Comparison of ENCODE assay signal across 6 cellular contexts in the genomic region with DNA sequence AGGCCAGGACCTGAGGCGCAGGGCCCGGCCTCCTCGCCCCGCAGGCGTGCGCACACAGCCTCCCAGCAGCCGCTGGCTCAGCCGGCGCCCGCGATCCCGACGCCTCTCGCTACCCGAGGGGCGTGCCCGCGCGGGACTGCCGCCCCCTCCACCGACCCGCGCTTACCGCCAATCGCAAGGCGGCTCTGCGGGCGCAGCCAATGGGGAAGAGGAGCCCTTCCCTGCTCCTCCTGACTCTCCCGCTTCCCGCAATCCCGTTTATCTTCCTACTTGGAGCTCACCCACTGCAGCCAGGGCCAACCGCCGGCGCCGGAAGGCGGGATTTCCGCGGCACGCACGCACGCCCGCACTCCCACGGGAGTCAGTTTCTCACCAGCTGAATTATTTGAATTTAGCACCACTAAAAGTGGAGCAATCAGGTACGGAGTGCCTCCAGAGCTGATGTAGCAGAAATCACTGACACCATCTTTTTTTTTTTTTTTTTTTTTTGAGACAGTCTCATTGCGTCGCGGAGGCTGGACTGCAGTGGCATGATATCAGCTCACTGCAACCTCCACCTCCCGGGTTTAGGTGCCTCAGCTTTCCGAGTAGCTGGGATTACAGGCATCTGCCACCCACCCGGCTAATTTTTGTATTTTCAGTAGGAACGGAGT.
DNase-seq lines count a peak whose midpoint lies in the region; ATAC-seq, FAIRE-seq and TF ChIP-seq lines count a peak whose summit lies in the region.
"Not testable (repeated sequence)": the region's sequence is repeated elsewhere in the genome, so short reads cannot be mapped to it uniquely, and the experiment has no call there.

No MANE protein-coding gene starts in this region.

- POLR2A ChIA-PET in Panc1 (lab: Charles Lee); K562 (lab: Yijun Ruan, JAX): not testable (repeated sequence)

- in situ Hi-C loops in Panc1 (cut with HindIII; ENCODE audit: low pct_unique_long_range_greater_than_20kb, low sequenced_read_pairs); K562 (cut with MboI): not testable (repeated sequence)

- not testable (repeated sequence) for DNase-seq in Panc1 (ENCODE audit: low read depth, low spot score); K562 (ENCODE audit: extremely low read depth in 1 of 4, low spot score in 3 of 4); Right ventricle myocardium superior; left lung; naive B cell

- H3K9me1 ChIP-seq in K562 (ENCODE audit: control insufficient read depth, insufficient read depth, low read length), result not testable (repeated sequence)

- CTCF ChIA-PET in Panc1 (lab: Charles Lee); K562 (lab: Yijun Ruan, JAX; ENCODE audit: low intra/inter-chr PET ratio): not testable (repeated sequence)

- H3K4me3 ChIP-seq in Panc1 (ENCODE audit: low read depth in 2 of 2, low read length in 2 of 2); K562; left lung: not testable (repeated sequence)

- not testable (repeated sequence) for H3K27ac Mint-ChIP-seq in naive B cell; stimulated activated memory B cell treated with anti-CD40 and anti-IgM and Interleukin-4, amounts not matched to agents 10 μg/mL and 1 μg/mL and 100 μg/mL, for 72 hours

- ATAC-seq in Panc1 (peak; percentile 95), K562 (peak; percentile 99), Right ventricle myocardium superior (ENCODE audit: poor library complexity) (peak; percentile 90), left lung (peak; percentile 53), naive B cell (ENCODE audit: low read depth in 2 of 2) (peak; percentile 34 to 62)
- peak; percentile 58 for ATAC-seq in stimulated activated memory B cell treated with anti-CD40 and anti-IgM and Interleukin-4, amounts not matched to agents 10 μg/mL and 1 μg/mL and 100 μg/mL, for 72 hours

- not testable (repeated sequence) for H3K4me3 Mint-ChIP-seq in naive B cell; stimulated activated memory B cell treated with anti-CD40 and anti-IgM and Interleukin-4, amounts not matched to agents 10 μg/mL and 1 μg/mL and 100 μg/mL, for 72 hours

- TF ChIP-seq CTCF in Panc1 (IDR thresholded peaks at IDR 0.05); K562 (IDR thresholded peaks at IDR 0.05 in 2 of 3, conservative IDR thresholded peaks at IDR 0.05 in 1 of 3; ENCODE audit: insufficient read depth in 2 of 3, low read depth in 1 of 3, low read length in 3 of 3); left lung (IDR thresholded peaks at IDR 0.05): not testable (repeated sequence)

- H3K9me3 ChIP-seq in Panc1 (ENCODE audit: control insufficient read depth, insufficient read depth, low read depth, low read length); K562 (replicated peaks; ENCODE audit: control insufficient read depth, insufficient read depth, low read depth, low read length); left lung: not testable (repeated sequence)

- not testable (repeated sequence) for TF ChIP-seq POLR2A in K562 (conservative IDR thresholded peaks at IDR 0.05)

- H3K4me1 Mint-ChIP-seq in naive B cell; stimulated activated memory B cell treated with anti-CD40 and anti-IgM and Interleukin-4, amounts not matched to agents 10 μg/mL and 1 μg/mL and 100 μg/mL, for 72 hours: not testable (repeated sequence)

- WGBS in K562 (ENCODE audit: insufficient coverage, low coverage, missing lambda C conversion rate), result no CpG with 5 or more reads among the region's 51 CpGs

- not testable (repeated sequence) for H3K27me3 ChIP-seq in Panc1 (ENCODE audit: control insufficient read depth, insufficient read depth, low read length); K562 (ENCODE audit: control insufficient read depth in 2 of 2, insufficient read depth in 2 of 2, low read length in 2 of 2); left lung

- FAIRE-seq in K562 (lab: Jason Lieb, UNC), result not testable (repeated sequence)

- TF ChIP-seq EP300 in K562 (IDR thresholded peaks at IDR 0.05; ENCODE audit: low read length), result not testable (repeated sequence)

- H4K20me1 ChIP-seq in K562 (replicated peaks; ENCODE audit: control insufficient read depth, insufficient read depth, low read length), result not testable (repeated sequence)

- intact Hi-C loops in Panc1 (cut with micrococcal nuclease; ENCODE audit: unreplicated experiment); K562 (cut with micrococcal nuclease); Right ventricle myocardium superior (cut with DNase I); left lung (cut with DNase I): not testable (repeated sequence)

- H2AFZ ChIP-seq in K562 (ENCODE audit: low read depth, low read length), result not testable (repeated sequence)

- TF ChIP-seq RAD21 in K562 (CRISPR knock-in tag; conservative IDR thresholded peaks at IDR 0.05 in 1 of 2, IDR thresholded peaks at IDR 0.05 in 1 of 2), result not testable (repeated sequence)

- not testable (repeated sequence) for H3K79me2 ChIP-seq in K562 (ENCODE audit: control insufficient read depth, insufficient read depth, low read length)

- H3K9me3 Mint-ChIP-seq in naive B cell; stimulated activated memory B cell treated with anti-CD40 and anti-IgM and Interleukin-4, amounts not matched to agents 10 μg/mL and 1 μg/mL and 100 μg/mL, for 72 hours: not testable (repeated sequence)

- BruUV-seq in Panc1 (replicated peaks; lab: Mats Ljungman, UMichigan); K562 (replicated peaks; lab: Mats Ljungman, UMichigan): not testable (repeated sequence)

- H3K4me1 ChIP-seq in Panc1 (ENCODE audit: control insufficient read depth, insufficient read depth, low read length); K562 (replicated peaks in 1 of 2; ENCODE audit: control insufficient read depth in 2 of 2, insufficient read depth in 2 of 2, low read length in 2 of 2); left lung: not testable (repeated sequence)

- H3K27me3 Mint-ChIP-seq in naive B cell; stimulated activated memory B cell treated with anti-CD40 and anti-IgM and Interleukin-4, amounts not matched to agents 10 μg/mL and 1 μg/mL and 100 μg/mL, for 72 hours: not testable (repeated sequence)

- H3K36me3 ChIP-seq in Panc1 (ENCODE audit: control insufficient read depth, insufficient read depth, low read length); K562 (ENCODE audit: control insufficient read depth, insufficient read depth, low read length); left lung: not testable (repeated sequence)

- H3K9ac ChIP-seq in K562 (ENCODE audit: insufficient read depth in 1 of 2, low read depth in 2 of 2, low read length in 2 of 2), result not testable (repeated sequence)

- H3K36me3 Mint-ChIP-seq in naive B cell; stimulated activated memory B cell treated with anti-CD40 and anti-IgM and Interleukin-4, amounts not matched to agents 10 μg/mL and 1 μg/mL and 100 μg/mL, for 72 hours: not testable (repeated sequence)

- H3K4me2 ChIP-seq in K562 (ENCODE audit: insufficient read depth, low read length), result not testable (repeated sequence)

- H3K27ac ChIP-seq in Panc1 (ENCODE audit: low read length); K562 (ENCODE audit: extremely low read depth, low read depth, low read length); left lung: not testable (repeated sequence)

Comparison
In these comparisons a context has a peak if more than half of its experiments do, and no peak if none do; other contexts are left out.
1. ATAC-seq: peak in every context shown above with its lines; median percentile 99 in K562; 95 in Panc1; 90 in Right ventricle myocardium superior; 58 in stimulated activated memory B cell treated with anti-CD40 and anti-IgM and Interleukin-4, amounts not matched to agents 10 μg/mL and 1 μg/mL and 100 μg/mL, for 72 hours; 53 in left lung; 48 in naive B cell.